Comparison of ENCODE assay signal across 1 cellular context in genomic region chr5:89034588-89034987, GRCh38.
A peak's percentile ranks its signal among the peaks of the same experiment; 100 is the strongest.
TF ChIP-seq lines count a peak whose summit lies in the region.

No MANE protein-coding gene starts in this region.

TF ChIP-seq in K562, 482 proteins besides CTCF, POLR2A, EP300 and RAD21 (continued from another document):
- TF ChIP-seq CEBPZ (IDR thresholded peaks at IDR 0.05; ENCODE audit: borderline replicate concordance, low read depth, low read length) (no peak), FOS (IDR thresholded peaks at IDR 0.05; ENCODE audit: extremely low read depth, insufficient read length) (no peak), ZNF398 (CRISPR knock-in tag; IDR thresholded peaks at IDR 0.05) (no peak), THAP12 (CRISPR knock-in tag; IDR thresholded peaks at IDR 0.05) (no peak), ZKSCAN1 (IDR thresholded peaks at IDR 0.05; ENCODE audit: low read depth, low read length) (no peak), ETS1 (conservative IDR thresholded peaks at IDR 0.05; ENCODE audit: control insufficient read depth, low read depth, low read length) (no peak), SIN3B (IDR thresholded peaks at IDR 0.05; ENCODE audit: low read depth) (no peak), POLR2H (tag; IDR thresholded peaks at IDR 0.05; ENCODE audit: low read depth) (no peak), SNIP1 (IDR thresholded peaks at IDR 0.05; ENCODE audit: low read depth) (no peak), ZNF318 (IDR thresholded peaks at IDR 0.05; ENCODE audit: borderline replicate concordance in 1 of 2, low read depth in 1 of 2) (no peak), ZNF717 (CRISPR knock-in tag; IDR thresholded peaks at IDR 0.05) (no peak), ASH1L (IDR thresholded peaks at IDR 0.05; ENCODE audit: borderline replicate concordance, low read depth, partially characterized antibody) (no peak), RFX1 (IDR thresholded peaks at IDR 0.05) (peak; percentile 29; the same call in 1 of the 2 replicates), TFAP4 (CRISPR knock-in tag; IDR thresholded peaks at IDR 0.05; ENCODE audit: borderline replicate concordance) (peak; percentile 55; the same call in 1 of the 2 replicates), ARID2 (IDR thresholded peaks at IDR 0.05) (no peak), ZC3H4 (CRISPR knock-in tag; IDR thresholded peaks at IDR 0.05; ENCODE audit: borderline replicate concordance) (no peak), FOSL1 (tag; conservative IDR thresholded peaks at IDR 0.05) (peak; percentile 56), PKNOX1 (IDR thresholded peaks at IDR 0.05) (peak; percentile 74), ZNF436 (CRISPR knock-in tag; IDR thresholded peaks at IDR 0.05) (no peak), FOXJ2 (tag; IDR thresholded peaks at IDR 0.05) (no peak), RBM17 (IDR thresholded peaks at IDR 0.05; ENCODE audit: borderline replicate concordance, low read depth, low read length) (no peak), ZNF592 (IDR thresholded peaks at IDR 0.05) (no peak), SAFB (IDR thresholded peaks at IDR 0.05; ENCODE audit: borderline replicate concordance, low read depth, low read length) (no peak)
TF ChIP-seq in K562: peak in this region for 4.
